In the genomic region with DNA sequence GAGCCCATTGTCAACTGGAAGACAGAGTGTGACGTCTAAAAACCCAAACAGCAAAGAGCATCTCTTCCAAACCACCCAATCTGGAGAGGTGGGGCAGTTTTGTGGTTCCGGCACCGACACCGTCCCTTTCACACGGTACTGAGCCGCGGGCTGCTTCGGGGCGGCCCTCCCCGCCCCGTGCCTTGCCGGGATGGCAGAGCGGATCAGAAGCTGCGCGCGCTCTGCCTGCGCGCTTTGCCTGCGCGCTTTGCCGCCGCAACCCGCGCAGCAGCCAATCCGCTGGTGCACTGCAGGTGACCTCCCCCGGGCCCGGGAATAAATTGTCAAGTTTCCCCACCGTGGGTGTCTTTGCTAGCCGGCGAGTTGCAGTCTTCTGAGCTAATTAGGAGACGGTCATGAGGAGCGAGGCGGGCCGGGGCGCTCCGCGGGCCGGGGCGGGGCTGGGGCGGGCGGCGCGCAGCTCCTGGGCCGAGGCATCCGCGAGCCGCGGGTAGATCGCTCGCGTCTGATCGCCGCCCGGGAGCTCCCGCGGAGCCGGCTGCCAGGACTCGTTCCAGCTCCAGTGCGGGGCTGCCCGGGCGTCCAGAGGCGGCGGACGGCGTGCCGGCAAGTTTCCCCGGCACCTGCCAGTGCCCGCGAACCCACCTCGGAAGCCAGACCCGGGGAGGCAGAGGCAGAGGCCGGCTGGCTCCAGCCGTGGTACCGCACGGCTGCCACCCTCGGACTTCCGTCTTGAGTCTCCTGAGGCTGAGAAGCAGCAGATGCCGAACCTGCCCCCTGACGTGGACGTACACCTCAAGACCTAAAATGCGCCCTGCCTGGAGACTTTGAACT, we compare ENCODE assay signal across 8 cellular contexts.
DNase-seq lines count a peak whose midpoint lies in the region; ATAC-seq and TF ChIP-seq lines count a peak whose summit lies in the region.

No MANE protein-coding gene starts in this region.

- ATAC-seq in HG03039 (IDR thresholded peaks at IDR 0.05; ENCODE audit: unreplicated experiment) = peak; percentile 53

- 2% methylated on average over 72 of the region's 81 CpGs for WGBS in smooth muscle cell (ENCODE audit: low lambda C conversion rate)

- H3K4me1 Mint-ChIP-seq in activated T-cell treated with anti-CD3 and anti-CD28 coated beads, Interleukin-2, amount 50 U/mL, for 24 hours (ENCODE audit: low read depth) = peaks cover 7% of the 10 kb centered on the region

- no peak overlapping the region for H2AFZ ChIP-seq in smooth muscle cell (ENCODE audit: low read depth)

- H3F3A ChIP-seq in smooth muscle cell (ENCODE audit: low read depth) = no peaks in the 10 kb centered on the region

- H3K27me3 Mint-ChIP-seq in activated T-cell treated with anti-CD3 and anti-CD28 coated beads, Interleukin-2, amount 50 U/mL, for 24 hours = peaks cover 62% of the 10 kb centered on the region

- H3K79me2 ChIP-seq in smooth muscle cell (ENCODE audit: low read depth) = no peaks in the 10 kb centered on the region

- H3K36me3 Mint-ChIP-seq in activated T-cell treated with anti-CD3 and anti-CD28 coated beads, Interleukin-2, amount 50 U/mL, for 24 hours (ENCODE audit: low read depth) = no peaks in the 10 kb centered on the region

- H3K27ac ChIP-seq in iPS-20b (ENCODE audit: low read length) (no peak overlapping the region), smooth muscle cell (ENCODE audit: low read depth) (no peak overlapping the region), SJCRH30 (no peak overlapping the region)

- H3K36me3 ChIP-seq in iPS-20b (ENCODE audit: insufficient read depth, low read depth, low read length) (no peaks in the 10 kb centered on the region), smooth muscle cell (ENCODE audit: low read depth) (no peaks in the 10 kb centered on the region), SJCRH30 (no peaks in the 10 kb centered on the region)

- peak overlapping the region; percentile 84 for H3K4me2 ChIP-seq in smooth muscle cell

- H3K9me3 Mint-ChIP-seq in activated T-cell treated with anti-CD3 and anti-CD28 coated beads, Interleukin-2, amount 50 U/mL, for 24 hours = peaks cover 5% of the 10 kb centered on the region

- H3K9me3 ChIP-seq in iPS-20b (ENCODE audit: insufficient read depth, low read depth, low read length) (peaks cover 5% of the 10 kb centered on the region), smooth muscle cell (replicated peaks; ENCODE audit: low read depth) (no peaks in the 10 kb centered on the region), SJCRH30 (replicated peaks) (no peaks in the 10 kb centered on the region; the same call in 1 of the 2 replicates)

- TF ChIP-seq CTCF in smooth muscle cell (IDR thresholded peaks at IDR 0.05; ENCODE audit: borderline replicate concordance, insufficient read depth, poor library complexity, severe bottlenecking) = no peak

- H3K4me1 ChIP-seq in iPS-20b (ENCODE audit: insufficient read depth, low read length) (peaks cover 24% of the 10 kb centered on the region), smooth muscle cell (ENCODE audit: low read depth) (peaks cover 14% of the 10 kb centered on the region), SJCRH30 (no peaks in the 10 kb centered on the region)

- H3K4me3 Mint-ChIP-seq in activated T-cell treated with anti-CD3 and anti-CD28 coated beads, Interleukin-2, amount 50 U/mL, for 24 hours = peak overlapping the region; percentile 60

- DNase-seq in COLO668 (lab: John Stamatoyannopoulos, UW; ENCODE audit: unreplicated experiment) (peak; percentile 53), smooth muscle cell (lab: John Stamatoyannopoulos, UW; ENCODE audit: unreplicated experiment) (no peak), kidney glomerular epithelial cell (lab: John Stamatoyannopoulos, UW) (no peak), NCI-H187 (lab: John Stamatoyannopoulos, UW) (no peak), SJCRH30 (no peak)
- DNase-seq in activated T-cell treated with anti-CD3 and anti-CD28 coated beads, Interleukin-2, amount 50 U/mL, for 24 hours = peak; percentile 54

- peak overlapping the region; percentile 73 for H3K4me3 ChIP-seq in iPS-20b (ENCODE audit: low read length)
- H3K4me3 ChIP-seq in smooth muscle cell = peak overlapping the region; percentile 45
- H3K4me3 ChIP-seq in SJCRH30 = no peak overlapping the region

- H4K20me1 ChIP-seq in smooth muscle cell (ENCODE audit: low read depth) = no peaks in the 10 kb centered on the region

- no peak overlapping the region for H3K27ac Mint-ChIP-seq in activated T-cell treated with anti-CD3 and anti-CD28 coated beads, Interleukin-2, amount 50 U/mL, for 24 hours

- H3K27me3 ChIP-seq in iPS-20b (ENCODE audit: insufficient read depth, low read length) (peaks cover 71% of the 10 kb centered on the region), smooth muscle cell (ENCODE audit: low read depth) (peaks cover 62% of the 10 kb centered on the region), SJCRH30 (no peaks in the 10 kb centered on the region)

- H3K9ac ChIP-seq in iPS-20b (ENCODE audit: low read depth, low read length) (peak overlapping the region; percentile 40; the same call in 1 of the 2 replicates), smooth muscle cell (ENCODE audit: low read depth) (no peak overlapping the region)

Comparison
In these comparisons a context has a peak if more than half of its experiments do, and no peak if none do; other contexts are left out.
1. DNase-seq: peak in COLO668 (single experiment) and activated T-cell treated with anti-CD3 and anti-CD28 coated beads, Interleukin-2, amount 50 U/mL, for 24 hours (single experiment); none in smooth muscle cell (single experiment), kidney glomerular epithelial cell (single experiment), NCI-H187 (0 of 2) and SJCRH30 (0 of 2).